22 cellular contexts compared by ENCODE assay signal in the genomic region with DNA sequence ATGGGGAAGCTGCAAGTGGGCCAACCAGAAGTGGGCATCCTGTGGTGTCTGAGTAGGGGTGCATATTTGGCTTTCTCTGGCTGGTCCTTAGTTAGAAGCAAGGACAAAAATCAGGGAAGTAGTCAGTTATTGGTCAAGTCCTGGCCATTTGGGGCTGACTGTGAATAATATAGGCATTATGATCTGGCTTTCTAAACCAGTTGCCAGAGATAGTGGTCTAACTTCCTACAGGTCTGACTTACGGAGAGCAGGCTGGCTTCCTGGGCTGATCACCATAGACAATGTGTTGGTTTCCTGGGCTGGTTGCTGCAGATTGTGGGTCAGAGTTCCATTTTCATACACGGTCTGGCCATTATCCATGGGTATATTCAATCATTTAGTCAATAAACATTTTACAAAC.
"Had no signal": no experiment of that assay in that cellular context is flagged by ENCODE, and none has a peak within 500 bp of the region (broad histone marks: within the 10 kb centered on the region; RNA-seq: fewer than 3 reads in every experiment).

No MANE protein-coding gene starts in this region.

- ATAC-seq: activated T-helper 17 cell treated with anti-CD3 and anti-CD28 coated beads, Interleukin-2, amount 50 U/mL, for 72 hours; heart right ventricle; left ventricle myocardium superior; naive thymus-derived CD8-positive, alpha-beta T cell; stimulated activated naive CD8-positive, alpha-beta T cell treated with anti-CD3 and anti-CD28 coated beads, Interleukin-15, Interleukin-2, amounts not matched to agents 100 U/mL and 50 U/mL, for 24 hours had no signal

- H3K4me1 ChIP-seq: right atrium auricular region, tibial nerve, vagina had no signal

- H3K9me3 Mint-ChIP-seq: activated naive CD8-positive, alpha-beta T cell treated with anti-CD3 and anti-CD28 coated beads, Interleukin-2, amount 10 ng/mL, durations not matched to agents 7 days and 5 days; activated T-helper 17 cell treated with anti-CD3 and anti-CD28 coated beads, Interleukin-2, amount 50 U/mL, for 72 hours; immature natural killer cell; memory B cell had no signal

- H3K36me3 ChIP-seq: right atrium auricular region, tibial nerve, vagina had no signal

- H3K4me3 ChIP-seq: coronary artery, esophagus squamous epithelium, heart right ventricle, right atrium auricular region, tibial nerve, vagina had no signal

- H3K27ac Mint-ChIP-seq: activated naive CD8-positive, alpha-beta T cell treated with anti-CD3 and anti-CD28 coated beads, Interleukin-2, amount 10 ng/mL, durations not matched to agents 7 days and 5 days; activated T-helper 17 cell treated with anti-CD3 and anti-CD28 coated beads, Interleukin-2, amount 50 U/mL, for 72 hours; memory B cell; progenitor cell of endocrine pancreas had no signal

- H3K27me3 ChIP-seq: esophagus squamous epithelium, heart right ventricle, right atrium auricular region, tibial nerve, vagina had no signal

- H3K4me1 Mint-ChIP-seq: activated naive CD8-positive, alpha-beta T cell treated with anti-CD3 and anti-CD28 coated beads, Interleukin-2, amount 10 ng/mL, durations not matched to agents 7 days and 5 days; memory B cell had no signal

- DNase-seq: activated CD4-positive, alpha-beta T cell treated with anti-CD3 and anti-CD28 coated beads, Interleukin-2, amount 50 U/mL, for 48 hours; activated naive CD4-positive, alpha-beta T cell treated with Interleukin-2 at 50 U/mL for 16 hours; activated naive CD8-positive, alpha-beta T cell treated with anti-CD3 and anti-CD28 coated beads, Interleukin-2, amount 10 ng/mL, durations not matched to agents 7 days and 5 days; activated T-cell treated with anti-CD3 and anti-CD28 coated beads for 4 hours; amygdala; effector CD4-positive, alpha-beta T cell; esophagus squamous epithelium; heart right ventricle; immature natural killer cell; left ventricle myocardium superior; naive thymus-derived CD8-positive, alpha-beta T cell; occipital lobe; stimulated activated naive CD8-positive, alpha-beta T cell treated with anti-CD3 and anti-CD28 coated beads, Interleukin-15, Interleukin-2, amounts not matched to agents 100 U/mL and 50 U/mL, for 24 hours; SW 1271; T-helper 2 cell had no signal

- H3K9me3 ChIP-seq: esophagus squamous epithelium, right atrium auricular region, tibial nerve, vagina had no signal

- H3K4me3 Mint-ChIP-seq: activated naive CD8-positive, alpha-beta T cell treated with anti-CD3 and anti-CD28 coated beads, Interleukin-2, amount 10 ng/mL, durations not matched to agents 7 days and 5 days; activated T-helper 17 cell treated with anti-CD3 and anti-CD28 coated beads, Interleukin-2, amount 50 U/mL, for 72 hours; immature natural killer cell; memory B cell; naive thymus-derived CD8-positive, alpha-beta T cell had no signal

- H3K36me3 Mint-ChIP-seq: activated naive CD8-positive, alpha-beta T cell treated with anti-CD3 and anti-CD28 coated beads, Interleukin-2, amount 10 ng/mL, durations not matched to agents 7 days and 5 days; immature natural killer cell; memory B cell; naive thymus-derived CD8-positive, alpha-beta T cell had no signal

- H3K27ac ChIP-seq: coronary artery, heart right ventricle, right atrium auricular region, tibial nerve, vagina had no signal
